Comparison of ENCODE assay signal across 25 cellular contexts in the genomic region with DNA sequence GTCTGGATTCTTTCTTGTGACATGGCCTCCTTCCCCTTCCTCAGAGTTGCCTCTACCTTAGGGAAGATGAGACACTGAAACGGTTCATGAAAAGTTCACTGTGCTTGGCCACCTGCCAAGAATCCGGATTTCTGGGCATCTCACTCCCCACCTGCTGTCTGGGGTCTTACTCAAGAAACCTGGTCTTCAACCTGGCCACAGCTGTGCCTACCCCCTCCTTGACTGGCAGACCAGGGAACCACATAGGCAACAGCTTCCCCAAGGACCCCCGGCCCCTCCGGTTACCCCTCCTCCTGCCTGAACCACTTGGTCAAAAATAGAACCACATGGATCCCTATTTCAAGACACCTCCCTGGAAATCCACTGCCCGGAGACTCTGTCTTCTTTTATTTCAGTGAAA. TPM values are rescaled to one million over a fixed set of nuclear protein-coding genes. Genes with fewer than 3 reads are reported as not detected.
DNase-seq lines count a peak whose midpoint lies in the region; ATAC-seq and TF ChIP-seq lines count a peak whose summit lies in the region.
"Had no signal": no experiment of that assay in that cellular context is flagged by ENCODE, and none has a peak within 500 bp of the region (broad histone marks: within the 10 kb centered on the region; RNA-seq: fewer than 3 reads in every experiment).

No MANE protein-coding gene starts in this region.

- peaks cover 21% of the 10 kb centered on the region for H3K9me3 Mint-ChIP-seq in mesothelial cell of epicardium
- peaks cover 0 to 2% of the 10 kb centered on the region in 2 donors for H3K9me3 Mint-ChIP-seq in natural killer cell
- H3K9me3 Mint-ChIP-seq: activated CD4-positive, alpha-beta memory T cell treated with anti-CD3 and anti-CD28 coated beads, Interleukin-2, amount 10 ng/mL, durations not matched to agents 7 days and 5 days had no signal

- H3K27me3 ChIP-seq in WERI-Rb-1 (ENCODE audit: insufficient read depth, low read depth, severe bottlenecking) = no peaks in the 10 kb centered on the region
- H3K27me3 ChIP-seq in MG63 = no peaks in the 10 kb centered on the region
- H3K27me3 ChIP-seq: gastroesophageal sphincter, testis had no signal

- no peak for TF ChIP-seq CTCF in WERI-Rb-1 (IDR thresholded peaks at IDR 0.05; ENCODE audit: low read depth, low read length)
- no peak for TF ChIP-seq CTCF in mesothelial cell of epicardium (IDR thresholded peaks at IDR 0.05; ENCODE audit: unreplicated experiment)
- no peak for TF ChIP-seq CTCF in natural killer cell (IDR thresholded peaks at IDR 0.05)

- intact Hi-C loops in natural killer cell (cut with micrococcal nuclease) = no loop called here

- no peak overlapping the region for H3K4me3 Mint-ChIP-seq in mesothelial cell of epicardium
- no peak overlapping the region for H3K4me3 Mint-ChIP-seq in natural killer cell
- H3K4me3 Mint-ChIP-seq: activated CD4-positive, alpha-beta memory T cell treated with anti-CD3 and anti-CD28 coated beads, Interleukin-2, amount 10 ng/mL, durations not matched to agents 7 days and 5 days; activated naive CD4-positive, alpha-beta T cell treated with anti-CD3 and anti-CD28 coated beads, Interleukin-2, amount 50 U/mL, for 24 hours; dendritic cell treated with granulocyte-macrophage colony-stimulating factor and Interleukin-4, amounts not matched to agents 40 ng/mL and 50 ng/mL, for 4 days had no signal

- H3K36me3 Mint-ChIP-seq in mesothelial cell of epicardium = peaks cover 19% of the 10 kb centered on the region
- H3K36me3 Mint-ChIP-seq in natural killer cell = no peaks in the 10 kb centered on the region

- peak overlapping the region; percentile 29 for H3K27ac ChIP-seq in WERI-Rb-1
- H3K27ac ChIP-seq: gastroesophageal sphincter, left ventricle myocardium inferior, prostate gland, SJSA1, testis had no signal

- H3K36me3 ChIP-seq in WERI-Rb-1 (no peaks in the 10 kb centered on the region), MG63 (no peaks in the 10 kb centered on the region)
- H3K36me3 ChIP-seq: gastroesophageal sphincter, left ventricle myocardium inferior, prostate gland, SJSA1 had no signal

- DNase-seq in D341Med (ENCODE audit: low spot score) (peak; percentile 46), NCI-H2171 (lab: John Stamatoyannopoulos, UW) (peak; percentile 60), WERI-Rb-1 (peak; percentile 82), mesothelial cell of epicardium (ENCODE audit: low spot score in 2 of 2, unreplicated experiment in 2 of 2) (peak; percentile 63 to 83), natural killer cell (no peak), GM03348 (ENCODE audit: low spot score) (no peak), MG63 (no peak)
- DNase-seq: activated CD4-positive, alpha-beta memory T cell treated with anti-CD3 and anti-CD28 coated beads, Interleukin-2, amount 10 ng/mL, durations not matched to agents 7 days and 5 days; activated CD4-positive, alpha-beta T cell treated with anti-CD3 and anti-CD28 coated beads for 1 hour; GOT3; hippocampal formation; left ventricle myocardium inferior; mesendoderm; NCI-H1092 treated with DMSO at 0.1 percent for 48 hours; NCI-H2029 treated with DMSO at 0.1 percent for 48 hours; NCI-H446 treated with DMSO at 0.1 percent for 48 hours; stimulated activated naive CD4-positive, alpha-beta T cell treated with Interleukin-2 at 50 U/mL for 16 hours; testis had no signal

- no peak overlapping the region for H3K4me3 ChIP-seq in WERI-Rb-1 (ENCODE audit: low read depth, low read length)
- H3K4me3 ChIP-seq in MG63 = no peak overlapping the region
- H3K4me3 ChIP-seq: gastroesophageal sphincter, left ventricle myocardium inferior, prostate gland, SJSA1, testis had no signal

- H3K4me1 Mint-ChIP-seq in mesothelial cell of epicardium = peaks cover 35% of the 10 kb centered on the region
- H3K4me1 Mint-ChIP-seq in natural killer cell = no peaks in the 10 kb centered on the region
- H3K4me1 Mint-ChIP-seq: activated CD4-positive, alpha-beta memory T cell treated with anti-CD3 and anti-CD28 coated beads, Interleukin-2, amount 10 ng/mL, durations not matched to agents 7 days and 5 days; activated naive CD4-positive, alpha-beta T cell treated with anti-CD3 and anti-CD28 coated beads, Interleukin-2, amount 50 U/mL, for 24 hours had no signal

- H3K27me3 Mint-ChIP-seq in mesothelial cell of epicardium (ENCODE audit: low read depth) (no peaks in the 10 kb centered on the region), natural killer cell (ENCODE audit: low read depth in 2 of 2) (peaks cover 15 to 30% of the 10 kb centered on the region in 2 donors)

- peaks cover 7% of the 10 kb centered on the region for H3K9me3 ChIP-seq in WERI-Rb-1 (ENCODE audit: severe bottlenecking)
- no peaks in the 10 kb centered on the region for H3K9me3 ChIP-seq in MG63
- H3K9me3 ChIP-seq: prostate gland, SJSA1, testis had no signal

- ATAC-seq in natural killer cell = no peak
- ATAC-seq: gastroesophageal sphincter, Panc1 had no signal

- H3K27ac Mint-ChIP-seq in mesothelial cell of epicardium = peak overlapping the region; percentile 93
- H3K27ac Mint-ChIP-seq in natural killer cell = no peak overlapping the region
- H3K27ac Mint-ChIP-seq: activated CD4-positive, alpha-beta memory T cell treated with anti-CD3 and anti-CD28 coated beads, Interleukin-2, amount 10 ng/mL, durations not matched to agents 7 days and 5 days; activated naive CD4-positive, alpha-beta T cell treated with anti-CD3 and anti-CD28 coated beads, Interleukin-2, amount 50 U/mL, for 24 hours; activated T-helper 2 cell treated with anti-CD3 and anti-CD28 coated beads, Interferon-gamma antibody, Interleukin-2, Interleukin-4, amounts not matched to agents 10 μg/mL and 5 μg/mL and 100 μg/mL, durations not matched to agents 14 hours and 24 hours and 36 hours; dendritic cell treated with granulocyte-macrophage colony-stimulating factor and Interleukin-4, amounts not matched to agents 40 ng/mL and 50 ng/mL, for 4 days had no signal

RNA-seq across cellular contexts. Expression of gene NANOS1, which starts 58.7 kb away (rescaled TPM):
- total RNA-seq in mesothelial cell of epicardium (4.1 to 4.6 TPM (median 4.4 TPM) in 3 replicates), natural killer cell (under 1 TPM in 1 of 3 donors, not detected in 2; 0.09 TPM)
- 10.2 and 11.3 TPM in 2 replicates for total RNA-seq in MG63 (2014; rRNA removed; shearing (Covaris generic); ENCODE audit: low replicate concordance)

Comparison
In these comparisons a context has a peak if more than half of its experiments do, and no peak if none do; other contexts are left out.
1. DNase-seq: peak in D341Med (single experiment), NCI-H2171 (single experiment), WERI-Rb-1 (single experiment) and mesothelial cell of epicardium (2 of 2); none in natural killer cell (single experiment), GM03348 (single experiment) and MG63 (single experiment).